10 cellular contexts compared by ENCODE assay signal in the genomic region with DNA sequence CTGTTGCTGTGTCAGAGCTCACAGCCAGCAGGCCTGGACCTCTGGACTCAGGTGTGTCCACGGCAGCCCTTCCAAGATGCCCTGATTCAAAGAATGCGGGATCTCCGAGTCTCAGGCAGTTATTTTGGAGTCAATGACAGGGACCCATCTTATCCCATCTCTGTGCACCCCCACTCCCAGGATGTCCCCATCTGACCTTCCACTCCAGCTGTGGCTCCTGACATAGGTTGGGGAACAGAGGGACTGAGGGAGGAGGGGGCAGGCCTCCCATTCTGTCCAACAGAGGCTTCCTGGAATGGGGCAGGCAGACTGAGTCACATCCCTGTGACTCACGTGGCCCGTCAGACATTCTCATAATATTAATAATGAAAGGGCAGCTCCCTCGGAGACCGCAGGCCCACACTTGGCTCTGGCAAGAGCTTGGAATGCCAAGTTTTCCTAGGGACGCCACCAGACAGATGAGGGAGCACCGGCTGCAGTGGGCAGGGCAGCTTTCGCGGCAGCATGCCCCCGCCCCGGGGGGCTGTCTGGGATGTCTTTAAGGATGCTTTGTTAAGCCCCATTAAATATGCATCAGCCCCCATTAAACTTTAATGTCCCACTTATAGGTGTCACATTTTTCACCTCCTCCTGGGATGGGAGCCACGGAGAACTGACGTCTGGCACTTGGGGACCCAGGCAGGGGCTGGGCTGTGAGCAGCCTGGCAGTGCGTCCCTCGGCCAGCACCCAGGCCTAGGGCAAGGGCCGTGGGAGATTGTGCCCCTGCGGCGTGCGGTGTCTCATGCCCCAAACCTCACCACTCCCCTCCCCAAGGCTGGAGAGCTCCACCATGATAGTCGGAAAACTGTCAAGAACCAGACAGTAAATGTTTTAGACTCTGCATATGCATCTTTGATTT. TPM values are rescaled to one million over a fixed set of nuclear protein-coding genes. Genes with fewer than 3 reads are reported as not detected.
DNase-seq lines count a peak whose midpoint lies in the region; TF ChIP-seq lines count a peak whose summit lies in the region.
"Had no signal": no experiment of that assay in that cellular context is flagged by ENCODE, and none has a peak within 500 bp of the region (broad histone marks: within the 10 kb centered on the region; RNA-seq: fewer than 3 reads in every experiment).

No MANE protein-coding gene starts in this region.

- peak overlapping the region; percentile 96 for H4K8ac ChIP-seq in mesenchymal stem cell (ENCODE audit: low read length)

- H2AK5ac ChIP-seq in mesenchymal stem cell (ENCODE audit: low read length, severe bottlenecking), result peak overlapping the region; percentile 67

- H3K4me3 ChIP-seq in MG63 (no peak overlapping the region), choroid plexus epithelial cell (ENCODE audit: low read depth, low read length) (no peak overlapping the region), mesenchymal stem cell (ENCODE audit: insufficient read depth in 1 of 2, low read depth in 1 of 2, low read length in 2 of 2) (no peak overlapping the region), HAP-1 (no peak overlapping the region)

- H2BK120ac ChIP-seq in mesenchymal stem cell (ENCODE audit: low read depth, low read length), result peak overlapping the region; percentile 38

- peak overlapping the region; percentile 76 for H2BK15ac ChIP-seq in mesenchymal stem cell (ENCODE audit: low read depth, poor library complexity, severe bottlenecking)

- H3K27me3 ChIP-seq in MG63, result no peaks in the 10 kb centered on the region
- H3K27me3 ChIP-seq in mesenchymal stem cell (ENCODE audit: control insufficient read depth in 1 of 2, insufficient read depth in 1 of 2, low read length in 2 of 2), result peaks cover under 1 to 1% of the 10 kb centered on the region in 2 experiments
- H3K27me3 ChIP-seq in HAP-1 (ENCODE audit: low read depth), result no peaks in the 10 kb centered on the region

- peak overlapping the region; percentile 91 for H2BK12ac ChIP-seq in mesenchymal stem cell (ENCODE audit: low read length in 2 of 2)

- H3K4me2 ChIP-seq in mesenchymal stem cell (ENCODE audit: low read length, poor library complexity, severe bottlenecking), result peak overlapping the region; percentile 50

- H3K4me1 ChIP-seq in mesenchymal stem cell (ENCODE audit: control insufficient read depth, insufficient read depth, low read depth, low read length) (peaks cover 11% of the 10 kb centered on the region), HAP-1 (no peaks in the 10 kb centered on the region)

- DNase-seq in AG09319 (ENCODE audit: extremely low read depth, low read depth) (peak; percentile 65), MG63 (peak; percentile 95), choroid plexus epithelial cell (ENCODE audit: low read depth) (peak; percentile 90), mesenchymal stem cell (peak; percentile 93), HAP-1 (ENCODE audit: low spot score in 2 of 2) (no peak), NCI-H774 (lab: John Stamatoyannopoulos, UW) (no peak), NCI-H510A treated with DMSO at 0.1 percent for 48 hours (lab: John Stamatoyannopoulos, UW) (no peak), SIG-M5 (lab: John Stamatoyannopoulos, UW) (no peak)
- DNase-seq: activated CD4-positive, alpha-beta T cell treated with anti-CD3 and anti-CD28 coated beads, Interleukin-2, amount 50 U/mL, for 1 hour; DND-41 had no signal

- in situ Hi-C loops in HAP-1 (cut with MboI; ENCODE audit: low sequenced_read_pairs), result no loop called here

- no peak overlapping the region for H2AFZ ChIP-seq in mesenchymal stem cell (ENCODE audit: low read depth, low read length)

- no peaks in the 10 kb centered on the region for H3K79me1 ChIP-seq in mesenchymal stem cell (replicated peaks; ENCODE audit: low read length, poor library complexity, severe bottlenecking)

- H4K91ac ChIP-seq in mesenchymal stem cell (ENCODE audit: low read length), result peak overlapping the region; percentile 87

- 44% methylated on average over 16 of the region's 22 CpGs for WGBS in mesenchymal stem cell

- peak overlapping the region in 1 of 2 experiments; percentile 61 for H3K14ac ChIP-seq in mesenchymal stem cell (ENCODE audit: low read length in 2 of 2)

- H3K23ac ChIP-seq in mesenchymal stem cell (ENCODE audit: low read length in 2 of 2), result no peak overlapping the region

- H3K4ac ChIP-seq in mesenchymal stem cell (ENCODE audit: low read depth in 1 of 2, low read length in 2 of 2), result peak overlapping the region in 1 of 2 experiments; percentile 25

- H3K27ac ChIP-seq in mesenchymal stem cell (ENCODE audit: low read length, poor library complexity, severe bottlenecking), result peak overlapping the region; percentile 81

- H3K36me3 ChIP-seq in MG63 (no peaks in the 10 kb centered on the region), mesenchymal stem cell (ENCODE audit: control insufficient read depth in 1 of 2, insufficient read depth in 2 of 2, low read depth in 1 of 2, low read length in 2 of 2) (no peaks in the 10 kb centered on the region), HAP-1 (replicated peaks) (no peaks in the 10 kb centered on the region)

- H3K18ac ChIP-seq in mesenchymal stem cell (ENCODE audit: low read depth in 1 of 2, low read length in 2 of 2), result peak overlapping the region; percentile 62 to 83

- H3K9me3 ChIP-seq in MG63 (no peaks in the 10 kb centered on the region), mesenchymal stem cell (ENCODE audit: control insufficient read depth, low read length) (peaks cover 7% of the 10 kb centered on the region), HAP-1 (no peaks in the 10 kb centered on the region)

- no peak for TF ChIP-seq CTCF in AG09319 (IDR thresholded peaks at IDR 0.05; ENCODE audit: low read depth, low read length)
- TF ChIP-seq CTCF in choroid plexus epithelial cell (conservative IDR thresholded peaks at IDR 0.05; ENCODE audit: low read depth, low read length), result no peak

- H2BK5ac ChIP-seq in mesenchymal stem cell (ENCODE audit: low read depth, low read length, poor library complexity, severe bottlenecking), result peak overlapping the region; percentile 39

- no peak overlapping the region for H3K9ac ChIP-seq in mesenchymal stem cell (ENCODE audit: low read length)

RNA-seq across cellular contexts. Expression of a gene that starts 23.6 kb away (rescaled TPM):
- not detected in 2 replicates for total RNA-seq in MG63 (2014; rRNA removed; shearing (Covaris generic); ENCODE audit: low replicate concordance)
- 0.40 TPM for polyA plus RNA-seq in mesenchymal stem cell (2013, experiment 1 of 2)
- 0.44 TPM for polyA plus RNA-seq in mesenchymal stem cell (2013, experiment 2 of 2)

RNA-seq across cellular contexts. Expression of a gene that starts 46.3 kb away (rescaled TPM):
- 0.66 and 2.4 TPM in 2 replicates for total RNA-seq in MG63 (2014; rRNA removed; shearing (Covaris generic); ENCODE audit: low replicate concordance)
- polyA plus RNA-seq in mesenchymal stem cell (2013, experiment 1 of 2), result 0.48 TPM
- 0.71 TPM for polyA plus RNA-seq in mesenchymal stem cell (2013, experiment 2 of 2)

Comparison
In these comparisons a context has a peak if more than half of its experiments do, and no peak if none do; other contexts are left out.
1. DNase-seq: peak in AG09319 (single experiment), MG63 (single experiment), choroid plexus epithelial cell (single experiment) and mesenchymal stem cell (single experiment); none in HAP-1 (0 of 2), NCI-H774 (single experiment), NCI-H510A treated with DMSO at 0.1 percent for 48 hours (single experiment) and SIG-M5 (single experiment).